In genomic region chr3:171184372-171184771, GRCh38 we compare ENCODE assay signal across 12 cellular contexts.
DNase-seq lines count a peak whose midpoint lies in the region; ATAC-seq and TF ChIP-seq lines count a peak whose summit lies in the region.
"Had no signal": no experiment of that assay in that cellular context is flagged by ENCODE, and none has a peak within 500 bp of the region (broad histone marks: within the 10 kb centered on the region; RNA-seq: fewer than 3 reads in every experiment).

No MANE protein-coding gene starts in this region.

- intact Hi-C loops in activated CD4-positive, alpha-beta T cell treated with anti-CD3 and anti-CD28 coated beads, Interleukin-2, amount 10 ng/mL, durations not matched to agents 24 days and 14 days (cut with micrococcal nuclease), result loop anchor here (1.0 kb wide), 1 partner anchor 101 kb away; no protein-coding TSS in a partner anchor
- intact Hi-C loops in lower leg skin (cut with DNase I; ENCODE audit: low total_unique reads), result no loop called here
- intact Hi-C loops in adrenal gland (cut with DNase I), result loop anchor here (10.0 kb wide), 2 partner anchors 130 to 380 kb away; no protein-coding TSS in a partner anchor

- H3K4me3 ChIP-seq in lower leg skin (ENCODE audit: low read depth, poor library complexity, severe bottlenecking) (no peak overlapping the region), adrenal gland (no peak overlapping the region)
- H3K4me3 ChIP-seq: SJSA1, upper lobe of left lung had no signal

- TF ChIP-seq CTCF in lower leg skin (IDR thresholded peaks at IDR 0.05), result no peak
- no peak for TF ChIP-seq CTCF in adrenal gland (IDR thresholded peaks at IDR 0.05)

- no peaks in the 10 kb centered on the region for H3K36me3 ChIP-seq in adrenal gland (replicated peaks in 1 of 2)
- H3K36me3 ChIP-seq: SJSA1, upper lobe of left lung had no signal

- peaks cover 36% of the 10 kb centered on the region for H3K36me3 Mint-ChIP-seq in activated CD4-positive, alpha-beta T cell treated with anti-CD3 and anti-CD28 coated beads, Interleukin-2, amount 10 ng/mL, durations not matched to agents 24 days and 14 days (ENCODE audit: low read depth)
- H3K36me3 Mint-ChIP-seq in effector memory CD8-positive, alpha-beta T cell (ENCODE audit: insufficient read depth), result peaks cover 9% of the 10 kb centered on the region

- H3K4me1 Mint-ChIP-seq in activated CD4-positive, alpha-beta T cell treated with anti-CD3 and anti-CD28 coated beads, Interleukin-2, amount 10 ng/mL, durations not matched to agents 24 days and 14 days, result peaks cover 59% of the 10 kb centered on the region
- peaks cover 8 to 33% of the 10 kb centered on the region in 2 donors for H3K4me1 Mint-ChIP-seq in effector memory CD8-positive, alpha-beta T cell (ENCODE audit: low read depth in 2 of 2)

- peaks cover 5 to 14% of the 10 kb centered on the region in 2 donors for H3K4me1 ChIP-seq in adrenal gland (replicated peaks in 1 of 2)

- no peak overlapping the region for H3K27ac ChIP-seq in adrenal gland
- H3K27ac ChIP-seq: upper lobe of left lung had no signal

- ATAC-seq in GM21526 (IDR thresholded peaks at IDR 0.05; ENCODE audit: low FRiP score, unreplicated experiment) (peak; percentile 70), HG03175 (IDR thresholded peaks at IDR 0.05; ENCODE audit: unreplicated experiment) (peak; percentile 85)
- ATAC-seq in effector memory CD8-positive, alpha-beta T cell (replicated peaks), result peak; percentile 41

- H3K4me3 Mint-ChIP-seq in activated CD4-positive, alpha-beta T cell treated with anti-CD3 and anti-CD28 coated beads, Interleukin-2, amount 10 ng/mL, durations not matched to agents 24 days and 14 days, result peak overlapping the region; percentile 51
- peak overlapping the region in 1 of 2 donors; percentile 22 for H3K4me3 Mint-ChIP-seq in effector memory CD8-positive, alpha-beta T cell

- no peaks in the 10 kb centered on the region for H3K9me3 Mint-ChIP-seq in activated CD4-positive, alpha-beta T cell treated with anti-CD3 and anti-CD28 coated beads, Interleukin-2, amount 10 ng/mL, durations not matched to agents 24 days and 14 days
- no peaks in the 10 kb centered on the region for H3K9me3 Mint-ChIP-seq in effector memory CD8-positive, alpha-beta T cell

- peak overlapping the region; percentile 83 for H3K27ac Mint-ChIP-seq in activated CD4-positive, alpha-beta T cell treated with anti-CD3 and anti-CD28 coated beads, Interleukin-2, amount 10 ng/mL, durations not matched to agents 24 days and 14 days
- peak overlapping the region; percentile 50 to 51 for H3K27ac Mint-ChIP-seq in effector memory CD8-positive, alpha-beta T cell

- no peak for DNase-seq in activated CD4-positive, alpha-beta T cell treated with anti-CD3 and anti-CD28 coated beads, Interleukin-2, amount 10 ng/mL, durations not matched to agents 24 days and 14 days
- DNase-seq in activated CD4-positive, alpha-beta T cell treated with anti-CD3 and anti-CD28 coated beads for 4 hours, result no peak
- DNase-seq in effector memory CD8-positive, alpha-beta T cell, result no peak
- DNase-seq in lower leg skin (ENCODE audit: low spot score in 2 of 2) (no peak), nucleus accumbens (lab: John Stamatoyannopoulos, UW) (no peak), adrenal gland (no peak)
- DNase-seq: dermis blood vessel endothelial cell, hippocampal formation, upper lobe of left lung had no signal

- 79 to 87% methylated on average over 6 of the region's 6 CpGs for WGBS in lower leg skin, 2 donors
- WGBS in adrenal gland, 4 donors, result 75 to 77% (median 75%) methylated on average over 6 of the region's 6 CpGs

- H3K9me3 ChIP-seq in adrenal gland (replicated peaks in 1 of 3), result no peaks in the 10 kb centered on the region
- H3K9me3 ChIP-seq: SJSA1, upper lobe of left lung had no signal

- TF ChIP-seq POLR2A in lower leg skin (IDR thresholded peaks at IDR 0.05) (no peak), adrenal gland (IDR thresholded peaks at IDR 0.05) (no peak)

- H3K27me3 ChIP-seq in adrenal gland, result no peaks in the 10 kb centered on the region
- H3K27me3 ChIP-seq: SJSA1, upper lobe of left lung had no signal

- H3K27me3 Mint-ChIP-seq in activated CD4-positive, alpha-beta T cell treated with anti-CD3 and anti-CD28 coated beads, Interleukin-2, amount 10 ng/mL, durations not matched to agents 24 days and 14 days, result no peaks in the 10 kb centered on the region
- H3K27me3 Mint-ChIP-seq in effector memory CD8-positive, alpha-beta T cell, result no peaks in the 10 kb centered on the region
